1 cellular context compared by ENCODE assay signal in the genomic region with DNA sequence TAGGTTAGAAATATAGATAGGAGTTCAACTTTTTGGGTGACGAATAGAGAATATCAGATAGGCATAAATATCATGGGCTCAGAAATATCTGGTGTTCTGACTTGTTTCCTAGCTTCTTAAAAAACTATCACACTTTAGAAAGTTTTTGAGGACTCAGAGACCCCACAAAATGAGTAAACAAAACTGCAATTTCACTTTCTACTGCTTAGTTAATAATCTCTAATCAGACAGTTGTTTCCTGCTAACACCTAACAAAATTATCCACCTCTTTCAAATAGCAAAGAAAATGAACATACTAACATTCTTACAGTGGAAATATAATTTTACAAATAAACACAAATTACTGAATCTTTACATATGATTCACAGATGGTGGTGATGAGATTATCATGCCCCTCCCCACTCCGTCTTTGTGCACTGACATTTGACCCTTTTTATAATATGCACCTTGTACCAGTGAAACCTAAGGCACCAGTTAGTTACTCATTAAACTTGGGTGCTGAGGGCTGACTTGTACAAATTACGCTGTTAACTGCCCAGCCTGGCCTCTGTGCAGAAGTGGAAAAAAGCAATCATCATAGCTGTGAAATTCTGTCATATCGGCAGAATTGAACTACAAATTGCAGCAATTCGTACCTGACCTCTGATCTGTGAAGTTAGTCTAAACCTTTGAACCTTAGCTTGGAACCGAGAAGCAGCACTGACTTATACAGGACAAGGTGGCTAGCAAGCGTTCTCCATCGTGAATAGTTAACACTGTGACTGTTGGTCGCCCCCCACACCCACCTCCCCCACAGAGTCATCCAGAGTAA.
TF ChIP-seq lines count a peak whose summit lies in the region.

No MANE protein-coding gene starts in this region.

TF ChIP-seq in HepG2, 621 proteins besides CTCF, POLR2A, EP300 and RAD21 (continued from another document and continues in another):
- TF ChIP-seq, protein P1, sequence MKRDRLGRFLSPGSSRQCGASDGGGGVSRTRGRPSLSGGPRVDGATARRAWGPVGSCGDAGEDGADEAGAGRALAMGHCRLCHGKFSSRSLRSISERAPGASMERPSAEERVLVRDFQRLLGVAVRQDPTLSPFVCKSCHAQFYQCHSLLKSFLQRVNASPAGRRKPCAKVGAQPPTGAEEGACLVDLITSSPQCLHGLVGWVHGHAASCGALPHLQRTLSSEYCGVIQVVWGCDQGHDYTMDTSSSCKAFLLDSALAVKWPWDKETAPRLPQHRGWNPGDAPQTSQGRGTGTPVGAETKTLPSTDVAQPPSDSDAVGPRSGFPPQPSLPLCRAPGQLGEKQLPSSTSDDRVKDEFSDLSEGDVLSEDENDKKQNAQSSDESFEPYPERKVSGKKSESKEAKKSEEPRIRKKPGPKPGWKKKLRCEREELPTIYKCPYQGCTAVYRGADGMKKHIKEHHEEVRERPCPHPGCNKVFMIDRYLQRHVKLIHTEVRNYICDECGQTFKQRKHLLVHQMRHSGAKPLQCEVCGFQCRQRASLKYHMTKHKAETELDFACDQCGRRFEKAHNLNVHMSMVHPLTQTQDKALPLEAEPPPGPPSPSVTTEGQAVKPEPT (CRISPR knock-in tag; IDR thresholded peaks at IDR 0.05; ENCODE audit: low read depth): no peak
- TF ChIP-seq, protein P2, sequence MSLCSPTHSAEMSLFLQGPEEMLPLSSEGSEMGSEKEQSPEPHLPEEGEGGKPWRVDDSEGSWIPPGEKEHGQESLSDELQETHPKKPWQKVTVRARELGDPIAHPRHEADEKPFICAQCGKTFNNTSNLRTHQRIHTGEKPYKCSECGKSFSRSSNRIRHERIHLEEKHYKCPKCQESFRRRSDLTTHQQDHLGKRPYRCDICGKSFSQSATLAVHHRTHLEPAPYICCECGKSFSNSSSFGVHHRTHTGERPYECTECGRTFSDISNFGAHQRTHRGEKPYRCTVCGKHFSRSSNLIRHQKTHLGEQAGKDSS (CRISPR knock-in tag; IDR thresholded peaks at IDR 0.05; ENCODE audit: borderline replicate concordance, low read depth): no peak
- TF ChIP-seq TGIF2 (CRISPR knock-in tag; IDR thresholded peaks at IDR 0.05) (no peak), ZNF350 (CRISPR knock-in tag; IDR thresholded peaks at IDR 0.05; ENCODE audit: borderline replicate concordance, low read depth) (no peak), THYN1 (CRISPR knock-in tag; IDR thresholded peaks at IDR 0.05; ENCODE audit: borderline replicate concordance, low read depth) (no peak), MTA1 (CRISPR knock-in tag; IDR thresholded peaks at IDR 0.05; ENCODE audit: borderline replicate concordance) (no peak), ZSCAN20 (CRISPR knock-in tag; IDR thresholded peaks at IDR 0.05; ENCODE audit: borderline replicate concordance) (no peak), ZNF724P (CRISPR knock-in tag; IDR thresholded peaks at IDR 0.05; ENCODE audit: borderline replicate concordance) (no peak; the same call in 1 of the 2 replicates), MLLT10 (CRISPR knock-in tag; IDR thresholded peaks at IDR 0.05) (no peak), RBM22 (optimal IDR thresholded peaks at IDR 0.05; ENCODE audit: low read length) (no peak), HOXA3 (CRISPR knock-in tag; IDR thresholded peaks at IDR 0.05) (peak; percentile 67; the same call in 1 of the 2 replicates), ATF7 (IDR thresholded peaks at IDR 0.05) (no peak), ATF7 (CRISPR knock-in tag; IDR thresholded peaks at IDR 0.05) (no peak), ZFY (CRISPR knock-in tag; IDR thresholded peaks at IDR 0.05) (no peak), SMAD9 (CRISPR knock-in tag; IDR thresholded peaks at IDR 0.05) (no peak), ZNF768 (CRISPR knock-in tag; IDR thresholded peaks at IDR 0.05) (no peak), ZNF20 (CRISPR knock-in tag; IDR thresholded peaks at IDR 0.05) (no peak), AHR (CRISPR knock-in tag; IDR thresholded peaks at IDR 0.05) (no peak), ZFYVE20 (CRISPR knock-in tag; IDR thresholded peaks at IDR 0.05; ENCODE audit: borderline replicate concordance, low read depth) (no peak), CREB1 (IDR thresholded peaks at IDR 0.05) (peak; percentile 39; the same call in 1 of the 2 replicates), CREB1 (CRISPR knock-in tag; IDR thresholded peaks at IDR 0.05) (peak; percentile 74), ZNF557 (CRISPR knock-in tag; IDR thresholded peaks at IDR 0.05) (no peak), ZFP37 (CRISPR knock-in tag; IDR thresholded peaks at IDR 0.05; ENCODE audit: borderline replicate concordance) (no peak), ZNF253 (CRISPR knock-in tag; IDR thresholded peaks at IDR 0.05; ENCODE audit: borderline replicate concordance) (no peak)
- TF ChIP-seq, protein P3, sequence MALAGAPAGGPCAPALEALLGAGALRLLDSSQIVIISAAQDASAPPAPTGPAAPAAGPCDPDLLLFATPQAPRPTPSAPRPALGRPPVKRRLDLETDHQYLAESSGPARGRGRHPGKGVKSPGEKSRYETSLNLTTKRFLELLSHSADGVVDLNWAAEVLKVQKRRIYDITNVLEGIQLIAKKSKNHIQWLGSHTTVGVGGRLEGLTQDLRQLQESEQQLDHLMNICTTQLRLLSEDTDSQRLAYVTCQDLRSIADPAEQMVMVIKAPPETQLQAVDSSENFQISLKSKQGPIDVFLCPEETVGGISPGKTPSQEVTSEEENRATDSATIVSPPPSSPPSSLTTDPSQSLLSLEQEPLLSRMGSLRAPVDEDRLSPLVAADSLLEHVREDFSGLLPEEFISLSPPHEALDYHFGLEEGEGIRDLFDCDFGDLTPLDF (CRISPR knock-in tag; IDR thresholded peaks at IDR 0.05): no peak
- TF ChIP-seq, protein P4, sequence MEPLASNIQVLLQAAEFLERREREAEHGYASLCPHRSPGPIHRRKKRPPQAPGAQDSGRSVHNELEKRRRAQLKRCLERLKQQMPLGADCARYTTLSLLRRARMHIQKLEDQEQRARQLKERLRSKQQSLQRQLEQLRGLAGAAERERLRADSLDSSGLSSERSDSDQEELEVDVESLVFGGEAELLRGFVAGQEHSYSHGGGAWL (CRISPR knock-in tag; IDR thresholded peaks at IDR 0.05): no peak
- TF ChIP-seq, protein P5, sequence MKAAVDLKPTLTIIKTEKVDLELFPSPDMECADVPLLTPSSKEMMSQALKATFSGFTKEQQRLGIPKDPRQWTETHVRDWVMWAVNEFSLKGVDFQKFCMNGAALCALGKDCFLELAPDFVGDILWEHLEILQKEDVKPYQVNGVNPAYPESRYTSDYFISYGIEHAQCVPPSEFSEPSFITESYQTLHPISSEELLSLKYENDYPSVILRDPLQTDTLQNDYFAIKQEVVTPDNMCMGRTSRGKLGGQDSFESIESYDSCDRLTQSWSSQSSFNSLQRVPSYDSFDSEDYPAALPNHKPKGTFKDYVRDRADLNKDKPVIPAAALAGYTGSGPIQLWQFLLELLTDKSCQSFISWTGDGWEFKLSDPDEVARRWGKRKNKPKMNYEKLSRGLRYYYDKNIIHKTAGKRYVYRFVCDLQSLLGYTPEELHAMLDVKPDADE (CRISPR knock-in tag; IDR thresholded peaks at IDR 0.05): no peak
- TF ChIP-seq, protein P6, sequence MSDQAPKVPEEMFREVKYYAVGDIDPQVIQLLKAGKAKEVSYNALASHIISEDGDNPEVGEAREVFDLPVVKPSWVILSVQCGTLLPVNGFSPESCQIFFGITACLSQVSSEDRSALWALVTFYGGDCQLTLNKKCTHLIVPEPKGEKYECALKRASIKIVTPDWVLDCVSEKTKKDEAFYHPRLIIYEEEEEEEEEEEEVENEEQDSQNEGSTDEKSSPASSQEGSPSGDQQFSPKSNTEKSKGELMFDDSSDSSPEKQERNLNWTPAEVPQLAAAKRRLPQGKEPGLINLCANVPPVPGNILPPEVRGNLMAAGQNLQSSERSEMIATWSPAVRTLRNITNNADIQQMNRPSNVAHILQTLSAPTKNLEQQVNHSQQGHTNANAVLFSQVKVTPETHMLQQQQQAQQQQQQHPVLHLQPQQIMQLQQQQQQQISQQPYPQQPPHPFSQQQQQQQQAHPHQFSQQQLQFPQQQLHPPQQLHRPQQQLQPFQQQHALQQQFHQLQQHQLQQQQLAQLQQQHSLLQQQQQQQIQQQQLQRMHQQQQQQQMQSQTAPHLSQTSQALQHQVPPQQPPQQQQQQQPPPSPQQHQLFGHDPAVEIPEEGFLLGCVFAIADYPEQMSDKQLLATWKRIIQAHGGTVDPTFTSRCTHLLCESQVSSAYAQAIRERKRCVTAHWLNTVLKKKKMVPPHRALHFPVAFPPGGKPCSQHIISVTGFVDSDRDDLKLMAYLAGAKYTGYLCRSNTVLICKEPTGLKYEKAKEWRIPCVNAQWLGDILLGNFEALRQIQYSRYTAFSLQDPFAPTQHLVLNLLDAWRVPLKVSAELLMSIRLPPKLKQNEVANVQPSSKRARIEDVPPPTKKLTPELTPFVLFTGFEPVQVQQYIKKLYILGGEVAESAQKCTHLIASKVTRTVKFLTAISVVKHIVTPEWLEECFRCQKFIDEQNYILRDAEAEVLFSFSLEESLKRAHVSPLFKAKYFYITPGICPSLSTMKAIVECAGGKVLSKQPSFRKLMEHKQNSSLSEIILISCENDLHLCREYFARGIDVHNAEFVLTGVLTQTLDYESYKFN (CRISPR knock-in tag; conservative IDR thresholded peaks at IDR 0.05): peak; percentile 95
- TF ChIP-seq, protein P7, sequence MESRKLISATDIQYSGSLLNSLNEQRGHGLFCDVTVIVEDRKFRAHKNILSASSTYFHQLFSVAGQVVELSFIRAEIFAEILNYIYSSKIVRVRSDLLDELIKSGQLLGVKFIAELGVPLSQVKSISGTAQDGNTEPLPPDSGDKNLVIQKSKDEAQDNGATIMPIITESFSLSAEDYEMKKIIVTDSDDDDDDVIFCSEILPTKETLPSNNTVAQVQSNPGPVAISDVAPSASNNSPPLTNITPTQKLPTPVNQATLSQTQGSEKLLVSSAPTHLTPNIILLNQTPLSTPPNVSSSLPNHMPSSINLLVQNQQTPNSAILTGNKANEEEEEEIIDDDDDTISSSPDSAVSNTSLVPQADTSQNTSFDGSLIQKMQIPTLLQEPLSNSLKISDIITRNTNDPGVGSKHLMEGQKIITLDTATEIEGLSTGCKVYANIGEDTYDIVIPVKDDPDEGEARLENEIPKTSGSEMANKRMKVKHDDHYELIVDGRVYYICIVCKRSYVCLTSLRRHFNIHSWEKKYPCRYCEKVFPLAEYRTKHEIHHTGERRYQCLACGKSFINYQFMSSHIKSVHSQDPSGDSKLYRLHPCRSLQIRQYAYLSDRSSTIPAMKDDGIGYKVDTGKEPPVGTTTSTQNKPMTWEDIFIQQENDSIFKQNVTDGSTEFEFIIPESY (CRISPR knock-in tag; IDR thresholded peaks at IDR 0.05): no peak; the same call in 1 of the 2 replicates
- TF ChIP-seq, protein P8, sequence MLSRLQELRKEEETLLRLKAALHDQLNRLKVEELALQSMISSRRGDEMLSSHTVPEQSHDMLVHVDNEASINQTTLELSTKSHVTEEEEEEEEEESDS (CRISPR knock-in tag; IDR thresholded peaks at IDR 0.05; ENCODE audit: borderline replicate concordance): no peak
- TF ChIP-seq, protein P9, sequence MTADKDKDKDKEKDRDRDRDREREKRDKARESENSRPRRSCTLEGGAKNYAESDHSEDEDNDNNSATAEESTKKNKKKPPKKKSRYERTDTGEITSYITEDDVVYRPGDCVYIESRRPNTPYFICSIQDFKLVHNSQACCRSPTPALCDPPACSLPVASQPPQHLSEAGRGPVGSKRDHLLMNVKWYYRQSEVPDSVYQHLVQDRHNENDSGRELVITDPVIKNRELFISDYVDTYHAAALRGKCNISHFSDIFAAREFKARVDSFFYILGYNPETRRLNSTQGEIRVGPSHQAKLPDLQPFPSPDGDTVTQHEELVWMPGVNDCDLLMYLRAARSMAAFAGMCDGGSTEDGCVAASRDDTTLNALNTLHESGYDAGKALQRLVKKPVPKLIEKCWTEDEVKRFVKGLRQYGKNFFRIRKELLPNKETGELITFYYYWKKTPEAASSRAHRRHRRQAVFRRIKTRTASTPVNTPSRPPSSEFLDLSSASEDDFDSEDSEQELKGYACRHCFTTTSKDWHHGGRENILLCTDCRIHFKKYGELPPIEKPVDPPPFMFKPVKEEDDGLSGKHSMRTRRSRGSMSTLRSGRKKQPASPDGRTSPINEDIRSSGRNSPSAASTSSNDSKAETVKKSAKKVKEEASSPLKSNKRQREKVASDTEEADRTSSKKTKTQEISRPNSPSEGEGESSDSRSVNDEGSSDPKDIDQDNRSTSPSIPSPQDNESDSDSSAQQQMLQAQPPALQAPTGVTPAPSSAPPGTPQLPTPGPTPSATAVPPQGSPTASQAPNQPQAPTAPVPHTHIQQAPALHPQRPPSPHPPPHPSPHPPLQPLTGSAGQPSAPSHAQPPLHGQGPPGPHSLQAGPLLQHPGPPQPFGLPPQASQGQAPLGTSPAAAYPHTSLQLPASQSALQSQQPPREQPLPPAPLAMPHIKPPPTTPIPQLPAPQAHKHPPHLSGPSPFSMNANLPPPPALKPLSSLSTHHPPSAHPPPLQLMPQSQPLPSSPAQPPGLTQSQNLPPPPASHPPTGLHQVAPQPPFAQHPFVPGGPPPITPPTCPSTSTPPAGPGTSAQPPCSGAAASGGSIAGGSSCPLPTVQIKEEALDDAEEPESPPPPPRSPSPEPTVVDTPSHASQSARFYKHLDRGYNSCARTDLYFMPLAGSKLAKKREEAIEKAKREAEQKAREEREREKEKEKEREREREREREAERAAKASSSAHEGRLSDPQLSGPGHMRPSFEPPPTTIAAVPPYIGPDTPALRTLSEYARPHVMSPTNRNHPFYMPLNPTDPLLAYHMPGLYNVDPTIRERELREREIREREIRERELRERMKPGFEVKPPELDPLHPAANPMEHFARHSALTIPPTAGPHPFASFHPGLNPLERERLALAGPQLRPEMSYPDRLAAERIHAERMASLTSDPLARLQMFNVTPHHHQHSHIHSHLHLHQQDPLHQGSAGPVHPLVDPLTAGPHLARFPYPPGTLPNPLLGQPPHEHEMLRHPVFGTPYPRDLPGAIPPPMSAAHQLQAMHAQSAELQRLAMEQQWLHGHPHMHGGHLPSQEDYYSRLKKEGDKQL (CRISPR knock-in tag; IDR thresholded peaks at IDR 0.05; ENCODE audit: low read depth): peak; percentile 99
- TF ChIP-seq, protein P10, sequence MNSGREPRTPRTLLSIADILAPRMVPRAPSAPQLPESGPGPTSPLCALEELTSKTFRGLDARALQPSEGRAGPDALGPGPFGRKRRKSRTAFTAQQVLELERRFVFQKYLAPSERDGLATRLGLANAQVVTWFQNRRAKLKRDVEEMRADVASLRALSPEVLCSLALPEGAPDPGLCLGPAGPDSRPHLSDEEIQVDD (CRISPR knock-in tag; IDR thresholded peaks at IDR 0.05; ENCODE audit: borderline replicate concordance): no peak
- TF ChIP-seq, protein P11, sequence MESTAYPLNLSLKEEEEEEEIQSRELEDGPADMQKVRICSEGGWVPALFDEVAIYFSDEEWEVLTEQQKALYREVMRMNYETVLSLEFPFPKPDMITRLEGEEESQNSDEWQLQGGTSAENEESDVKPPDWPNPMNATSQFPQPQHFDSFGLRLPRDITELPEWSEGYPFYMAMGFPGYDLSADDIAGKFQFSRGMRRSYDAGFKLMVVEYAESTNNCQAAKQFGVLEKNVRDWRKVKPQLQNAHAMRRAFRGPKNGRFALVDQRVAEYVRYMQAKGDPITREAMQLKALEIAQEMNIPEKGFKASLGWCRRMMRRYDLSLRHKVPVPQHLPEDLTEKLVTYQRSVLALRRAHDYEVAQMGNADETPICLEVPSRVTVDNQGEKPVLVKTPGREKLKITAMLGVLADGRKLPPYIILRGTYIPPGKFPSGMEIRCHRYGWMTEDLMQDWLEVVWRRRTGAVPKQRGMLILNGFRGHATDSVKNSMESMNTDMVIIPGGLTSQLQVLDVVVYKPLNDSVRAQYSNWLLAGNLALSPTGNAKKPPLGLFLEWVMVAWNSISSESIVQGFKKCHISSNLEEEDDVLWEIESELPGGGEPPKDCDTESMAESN (CRISPR knock-in tag; conservative IDR thresholded peaks at IDR 0.05): peak; percentile 70; the same call in 1 of the 2 replicates
